In genomic region chr20:1002682-1003561, GRCh38 we compare ENCODE assay signal across 14 cellular contexts. TPM values are rescaled to one million over a fixed set of nuclear protein-coding genes. Genes with fewer than 3 reads are reported as not detected.
A peak's percentile ranks its signal among the peaks of the same experiment; 100 is the strongest.
DNase-seq lines count a peak whose midpoint lies in the region; ATAC-seq lines count a peak whose summit lies in the region.
"Had no signal": no experiment of that assay in that cellular context is flagged by ENCODE, and none has a peak within 500 bp of the region (broad histone marks: within the 10 kb centered on the region; RNA-seq: fewer than 3 reads in every experiment).

No MANE protein-coding gene starts in this region.

- intact Hi-C loops in cardiac septum (cut with DNase I): no loop called here

- peaks cover 7% of the 10 kb centered on the region for H3K4me1 Mint-ChIP-seq in activated T-cell treated with anti-CD3 and anti-CD28 coated beads, Interleukin-2, amount 50 U/mL, for 4 hours (ENCODE audit: low read depth)
- peaks cover 6% of the 10 kb centered on the region for H3K4me1 Mint-ChIP-seq in activated CD8-positive, alpha-beta T cell treated with anti-CD3 and anti-CD28 coated beads, Interleukin-2, amount 10 ng/mL, durations not matched to agents 7 days and 5 days (ENCODE audit: low read depth)
- peaks cover 8 to 10% of the 10 kb centered on the region in 2 donors for H3K4me1 Mint-ChIP-seq in stimulated activated naive B cell treated with anti-CD40 and anti-IgM and Interleukin-4, amounts not matched to agents 10 μg/mL and 1 μg/mL and 100 μg/mL, for 72 hours

- peak overlapping the region; percentile 29 for H3K4me3 Mint-ChIP-seq in activated T-cell treated with anti-CD3 and anti-CD28 coated beads, Interleukin-2, amount 50 U/mL, for 4 hours
- H3K4me3 Mint-ChIP-seq in activated CD8-positive, alpha-beta T cell treated with anti-CD3 and anti-CD28 coated beads, Interleukin-2, amount 10 ng/mL, durations not matched to agents 7 days and 5 days: peak overlapping the region; percentile 16
- H3K4me3 Mint-ChIP-seq in stimulated activated naive B cell treated with anti-CD40 and anti-IgM and Interleukin-4, amounts not matched to agents 10 μg/mL and 1 μg/mL and 100 μg/mL, for 72 hours: peak overlapping the region; percentile 73 to 77

- no peaks in the 10 kb centered on the region for H3K36me3 Mint-ChIP-seq in activated T-cell treated with anti-CD3 and anti-CD28 coated beads, Interleukin-2, amount 50 U/mL, for 4 hours (ENCODE audit: insufficient read depth)
- H3K36me3 Mint-ChIP-seq in activated CD8-positive, alpha-beta T cell treated with anti-CD3 and anti-CD28 coated beads, Interleukin-2, amount 10 ng/mL, durations not matched to agents 7 days and 5 days (ENCODE audit: low read depth): peaks cover 6% of the 10 kb centered on the region
- H3K36me3 Mint-ChIP-seq in stimulated activated naive B cell treated with anti-CD40 and anti-IgM and Interleukin-4, amounts not matched to agents 10 μg/mL and 1 μg/mL and 100 μg/mL, for 72 hours: peaks cover 0 to 4% of the 10 kb centered on the region in 2 donors

- no peaks in the 10 kb centered on the region for H3K9me3 Mint-ChIP-seq in activated T-cell treated with anti-CD3 and anti-CD28 coated beads, Interleukin-2, amount 50 U/mL, for 4 hours
- H3K9me3 Mint-ChIP-seq in activated CD8-positive, alpha-beta T cell treated with anti-CD3 and anti-CD28 coated beads, Interleukin-2, amount 10 ng/mL, durations not matched to agents 7 days and 5 days (ENCODE audit: insufficient read depth): no peaks in the 10 kb centered on the region
- no peaks in the 10 kb centered on the region for H3K9me3 Mint-ChIP-seq in stimulated activated naive B cell treated with anti-CD40 and anti-IgM and Interleukin-4, amounts not matched to agents 10 μg/mL and 1 μg/mL and 100 μg/mL, for 72 hours

- H3K27ac Mint-ChIP-seq in activated CD8-positive, alpha-beta T cell treated with anti-CD3 and anti-CD28 coated beads, Interleukin-2, amount 10 ng/mL, durations not matched to agents 7 days and 5 days: no peak overlapping the region
- peak overlapping the region; percentile 48 for H3K27ac Mint-ChIP-seq in stimulated activated naive B cell treated with anti-CD40 and anti-IgM and Interleukin-4, amounts not matched to agents 10 μg/mL and 1 μg/mL and 100 μg/mL, for 72 hours

- POLR2A ChIA-PET in activated CD8-positive, alpha-beta T cell treated with anti-CD3 and anti-CD28 coated beads, Interleukin-2, amount 10 ng/mL, durations not matched to agents 7 days and 5 days (lab: Charles Lee): no interaction called here

- peak in 1 of 2 donors; percentile 15 for ATAC-seq in activated T-cell treated with anti-CD3 and anti-CD28 coated beads, Interleukin-2, amount 50 U/mL, for 4 hours
- peak; percentile 6 for ATAC-seq in activated CD8-positive, alpha-beta T cell treated with anti-CD3 and anti-CD28 coated beads, Interleukin-2, amount 10 ng/mL, durations not matched to agents 7 days and 5 days
- no peak for ATAC-seq in stimulated activated naive B cell treated with anti-CD40 and anti-IgM and Interleukin-4, amounts not matched to agents 10 μg/mL and 1 μg/mL and 100 μg/mL, for 72 hours (replicated peaks)
- ATAC-seq in HG03159 (IDR thresholded peaks at IDR 0.05; ENCODE audit: unreplicated experiment): no peak

- CTCF ChIA-PET in activated CD8-positive, alpha-beta T cell treated with anti-CD3 and anti-CD28 coated beads, Interleukin-2, amount 10 ng/mL, durations not matched to agents 7 days and 5 days (lab: Charles Lee): no interaction called here

- H3K27me3 Mint-ChIP-seq in activated T-cell treated with anti-CD3 and anti-CD28 coated beads, Interleukin-2, amount 50 U/mL, for 4 hours (ENCODE audit: low read depth): peaks cover 45% of the 10 kb centered on the region
- peaks cover 38% of the 10 kb centered on the region for H3K27me3 Mint-ChIP-seq in activated CD8-positive, alpha-beta T cell treated with anti-CD3 and anti-CD28 coated beads, Interleukin-2, amount 10 ng/mL, durations not matched to agents 7 days and 5 days (ENCODE audit: low read depth)
- peaks cover 66 to 72% of the 10 kb centered on the region in 2 donors for H3K27me3 Mint-ChIP-seq in stimulated activated naive B cell treated with anti-CD40 and anti-IgM and Interleukin-4, amounts not matched to agents 10 μg/mL and 1 μg/mL and 100 μg/mL, for 72 hours

- no peak for DNase-seq in activated T-cell treated with anti-CD3 and anti-CD28 coated beads, Interleukin-2, amount 50 U/mL, for 4 hours
- no peak for DNase-seq in activated T-cell treated with anti-CD3 and anti-CD28 coated beads for 4 hours
- DNase-seq in activated CD8-positive, alpha-beta T cell treated with anti-CD3 and anti-CD28 coated beads, Interleukin-2, amount 10 ng/mL, durations not matched to agents 7 days and 5 days: no peak
- DNase-seq in islet precursor cell: peak; percentile 83
- DNase-seq in stimulated activated naive B cell treated with anti-CD40 and anti-IgM and Interleukin-4, amounts not matched to agents 10 μg/mL and 1 μg/mL and 100 μg/mL, for 72 hours: no peak
- DNase-seq in RKO (ENCODE audit: low spot score): no peak
- no peak for DNase-seq in cardiac septum (ENCODE audit: low spot score)
- DNase-seq: adrenal gland, C1 segment of cervical spinal cord, NCI-H1417 treated with DMSO at 0.1 percent for 48 hours, pancreas had no signal

RNA-seq across cellular contexts. Expression of gene RSPO4, which starts 0.8 kb away (rescaled TPM):
- not detected for total RNA-seq in activated T-cell treated with anti-CD3 and anti-CD28 coated beads, Interleukin-2, amount 50 U/mL, for 4 hours
- total RNA-seq in activated CD8-positive, alpha-beta T cell treated with anti-CD3 and anti-CD28 coated beads, Interleukin-2, amount 10 ng/mL, durations not matched to agents 7 days and 5 days: not detected
- total RNA-seq in cardiac septum: not detected
- total RNA-seq: OCI-LY7, ureter had no signal

Comparison
In these comparisons a context has a peak if more than half of its experiments do, and no peak if none do; other contexts are left out.
1. H3K4me3 Mint-ChIP-seq: peak in every context shown above with its lines; median percentile 75 in stimulated activated naive B cell treated with anti-CD40 and anti-IgM and Interleukin-4, amounts not matched to agents 10 μg/mL and 1 μg/mL and 100 μg/mL, for 72 hours; 29 in activated T-cell treated with anti-CD3 and anti-CD28 coated beads, Interleukin-2, amount 50 U/mL, for 4 hours; 16 in activated CD8-positive, alpha-beta T cell treated with anti-CD3 and anti-CD28 coated beads, Interleukin-2, amount 10 ng/mL, durations not matched to agents 7 days and 5 days.